Comparison of ENCODE assay signal across 34 cellular contexts in the genomic region with DNA sequence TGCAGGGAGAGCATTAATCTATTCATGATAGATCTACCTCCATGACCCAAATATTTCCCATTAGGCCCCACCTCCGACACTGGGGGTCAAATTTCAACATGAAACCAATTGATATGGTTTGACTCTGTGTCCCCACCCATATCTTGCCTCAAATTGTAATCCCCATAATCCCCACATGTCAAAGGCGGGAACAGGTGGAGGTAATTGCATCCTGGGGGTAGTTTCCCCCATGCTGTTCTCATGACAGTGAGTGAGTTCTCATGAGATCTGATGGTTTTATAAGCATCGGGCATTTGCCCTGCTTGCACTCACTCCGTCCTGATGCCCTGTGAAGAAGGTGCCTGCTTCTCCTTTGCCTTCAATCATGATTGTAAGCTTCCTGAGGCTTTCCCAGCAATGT.
"Had no signal": no experiment of that assay in that cellular context is flagged by ENCODE, and none has a peak within 500 bp of the region (broad histone marks: within the 10 kb centered on the region; RNA-seq: fewer than 3 reads in every experiment).

No MANE protein-coding gene starts in this region.

- H3K27me3 ChIP-seq: MG63 had no signal

- H3K9me3 ChIP-seq: MG63 had no signal

- H3K27ac ChIP-seq: KMS-11 had no signal

- H3K4me2 ChIP-seq: KMS-11 had no signal

- DNase-seq: Karpas-422, Kasumi-1, KG1, MG63, MM.1S, MV-4-11, NCI-H1048, NCI-H1092, NCI-H1092 treated with DMSO at 0.1 percent for 48 hours, NCI-H1105, NCI-H1105 treated with DMSO at 0.1 percent for 48 hours, NCI-H1417, NCI-H1417 treated with DMSO at 0.1 percent for 48 hours, NCI-H1436, NCI-H1436 treated with DMSO at 0.1 percent for 48 hours, NCI-H146, NCI-H1694, NCI-H1694 treated with DMSO at 0.1 percent for 48 hours, NCI-H187, NCI-H187 treated with DMSO at 0.1 percent for 48 hours, NCI-H1930, NCI-H2029, NCI-H2029 treated with DMSO at 0.1 percent for 48 hours, NCI-H2081, NCI-H2081 treated with DMSO at 0.1 percent for 48 hours, NCI-H2107, NCI-H2171, NCI-H2171 treated with DMSO at 0.1 percent for 48 hours, NCI-H2227 treated with DMSO at 0.1 percent for 48 hours, NCI-H226, NCI-H345, NCI-H446, NCI-H446 treated with DMSO at 0.1 percent for 48 hours had no signal

- H3K36me3 ChIP-seq: MG63 had no signal

- H3K4me3 ChIP-seq: MG63 had no signal

- H3K9ac ChIP-seq: KMS-11 had no signal
